Comparison of ENCODE assay signal across 19 cellular contexts in genomic region chr2:3494984-3495666, GRCh38.
"Had no signal": no experiment of that assay in that cellular context is flagged by ENCODE, and none has a peak within 500 bp of the region (broad histone marks: within the 10 kb centered on the region; RNA-seq: fewer than 3 reads in every experiment).

No MANE protein-coding gene starts in this region.

- H3K27ac ChIP-seq: colonic mucosa, left lung, neutrophil, suprapubic skin had no signal

- H3K27me3 ChIP-seq: colonic mucosa, left lung, neutrophil, ovary, suprapubic skin, thyroid gland, vagina had no signal

- ATAC-seq: left lung; right cardiac atrium; stimulated activated effector memory CD8-positive, alpha-beta T cell treated with anti-CD3 and anti-CD28 coated beads, Interleukin-12 subunit alpha, Interleukin-12 subunit beta, amount 100 ng/mL, for 72 hours; stimulated activated naive CD8-positive, alpha-beta T cell treated with anti-CD3 and anti-CD28 coated beads, Interleukin-15, Interleukin-2, amounts not matched to agents 100 U/mL and 50 U/mL, for 24 hours had no signal

- H3K4me3 ChIP-seq: colonic mucosa, left lung, lung, ovary, suprapubic skin, thyroid gland, vagina had no signal

- H3K4me3 Mint-ChIP-seq: stimulated activated effector memory CD8-positive, alpha-beta T cell treated with anti-CD3 and anti-CD28 coated beads, Interleukin-12 subunit alpha, Interleukin-12 subunit beta, amount 100 ng/mL, for 72 hours; type B pancreatic cell had no signal

- H3K9me3 ChIP-seq: colonic mucosa, left lung, neutrophil, ovary, suprapubic skin, thyroid gland, vagina had no signal

- H3K27ac Mint-ChIP-seq: stimulated activated effector memory CD8-positive, alpha-beta T cell treated with anti-CD3 and anti-CD28 coated beads, Interleukin-12 subunit alpha, Interleukin-12 subunit beta, amount 100 ng/mL, for 72 hours; type B pancreatic cell had no signal

- H3K4me1 Mint-ChIP-seq: naive B cell; stimulated activated effector memory CD8-positive, alpha-beta T cell treated with anti-CD3 and anti-CD28 coated beads, Interleukin-12 subunit alpha, Interleukin-12 subunit beta, amount 100 ng/mL, for 72 hours had no signal

- DNase-seq: colonic mucosa; effector CD8-positive, alpha-beta T cell; foreskin melanocyte; hypothalamus; left lung; mesenchymal stem cell; naive B cell; ovary; right cardiac atrium; stimulated activated CD4-positive, alpha-beta T cell treated with anti-CD3 and anti-CD28 coated beads, Interleukin-4, amount 100 ng/mL, for 1 hour; stimulated activated CD8-positive, alpha-beta memory T cell treated with anti-CD3 and anti-CD28 coated beads, Interleukin-4, amount 100 ng/mL, for 48 hours; stimulated activated naive CD8-positive, alpha-beta T cell treated with anti-CD3 and anti-CD28 coated beads, Interleukin-15, Interleukin-2, amounts not matched to agents 100 U/mL and 50 U/mL, for 24 hours; thyroid gland had no signal

- H3K36me3 ChIP-seq: ovary had no signal

- H3K4me1 ChIP-seq: colonic mucosa, left lung, suprapubic skin, thyroid gland, vagina had no signal

- H3K27me3 Mint-ChIP-seq: naive B cell, type B pancreatic cell had no signal

- H3K9me3 Mint-ChIP-seq: naive B cell; stimulated activated effector memory CD8-positive, alpha-beta T cell treated with anti-CD3 and anti-CD28 coated beads, Interleukin-12 subunit alpha, Interleukin-12 subunit beta, amount 100 ng/mL, for 72 hours; type B pancreatic cell had no signal
